In the genomic region with DNA sequence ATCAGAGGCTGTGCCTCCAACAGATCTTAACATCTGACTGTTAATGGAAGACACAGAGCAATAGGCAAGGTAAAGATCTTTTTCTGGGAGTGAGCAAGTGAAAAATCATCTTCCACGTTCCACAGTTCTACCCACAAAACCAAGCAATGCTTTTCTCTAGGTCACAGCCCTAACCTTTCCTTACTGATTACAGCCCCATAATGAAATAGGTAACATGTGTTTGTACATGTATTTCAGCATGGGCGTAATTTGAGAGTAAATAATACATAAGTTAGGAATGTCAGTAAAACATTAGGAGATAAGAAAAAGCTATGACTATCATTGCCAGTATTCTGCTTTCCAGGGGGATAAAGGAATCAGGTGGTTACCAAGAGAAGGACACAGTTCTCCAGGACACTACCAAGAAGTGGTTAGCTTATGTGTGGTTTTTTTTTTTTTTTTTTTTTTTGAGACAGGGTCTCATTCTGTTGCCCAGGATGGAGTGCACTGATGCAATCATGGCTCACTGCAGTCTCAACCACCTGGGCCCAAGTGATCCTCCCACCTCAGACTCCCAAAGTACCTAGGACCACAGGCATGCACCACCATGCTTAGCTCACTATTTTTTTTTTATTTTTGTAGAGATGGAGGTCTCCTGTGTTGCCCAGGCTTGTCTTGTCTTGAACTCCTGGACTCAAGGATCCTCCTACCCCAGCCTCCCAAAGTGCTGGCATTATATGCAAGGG, we compare ENCODE assay signal across 21 cellular contexts.
"Had no signal": no experiment of that assay in that cellular context is flagged by ENCODE, and none has a peak within 500 bp of the region (broad histone marks: within the 10 kb centered on the region; RNA-seq: fewer than 3 reads in every experiment).

No MANE protein-coding gene starts in this region.

- H3K9me3 ChIP-seq: gastroesophageal sphincter, heart right ventricle, lower lobe of right lung, prostate gland, testis, upper lobe of right lung had no signal

- H3K4me3 ChIP-seq: gastroesophageal sphincter, heart right ventricle, lower lobe of right lung, prostate gland, testis, upper lobe of right lung had no signal

- H3K4me1 ChIP-seq: gastroesophageal sphincter, prostate gland, testis, upper lobe of right lung had no signal

- H3K4me3 Mint-ChIP-seq: activated CD4-positive, alpha-beta memory T cell treated with anti-CD3 and anti-CD28 coated beads for 36 hours; activated CD4-positive, alpha-beta T cell treated with anti-CD3 and anti-CD28 coated beads for 36 hours; activated naive CD8-positive, alpha-beta T cell; activated T-cell treated with anti-CD3 and anti-CD28 coated beads, Interleukin-2, amount 50 U/mL, for 4 hours; brain; dendritic cell treated with granulocyte-macrophage colony-stimulating factor and Interleukin-4, amounts not matched to agents 40 ng/mL and 50 ng/mL, for 4 days; mesothelial cell of epicardium had no signal

- H3K27ac ChIP-seq: gastroesophageal sphincter, heart right ventricle, lower lobe of right lung, prostate gland, testis, upper lobe of right lung had no signal

- H3K9me3 Mint-ChIP-seq: activated CD4-positive, alpha-beta memory T cell treated with anti-CD3 and anti-CD28 coated beads for 36 hours; activated T-cell treated with anti-CD3 and anti-CD28 coated beads, Interleukin-2, amount 50 U/mL, for 4 hours; brain; dendritic cell treated with granulocyte-macrophage colony-stimulating factor and Interleukin-4, amounts not matched to agents 40 ng/mL and 50 ng/mL, for 4 days; mesothelial cell of epicardium had no signal

- ATAC-seq: activated CD4-positive, alpha-beta T cell treated with anti-CD3 and anti-CD28 coated beads for 36 hours; activated T-cell treated with anti-CD3 and anti-CD28 coated beads, Interleukin-2, amount 50 U/mL, for 4 hours; gastroesophageal sphincter; heart right ventricle; left colon; lower lobe of right lung; right cardiac atrium; upper lobe of right lung had no signal

- H3K27me3 Mint-ChIP-seq: activated CD4-positive, alpha-beta memory T cell treated with anti-CD3 and anti-CD28 coated beads for 36 hours; activated CD4-positive, alpha-beta T cell treated with anti-CD3 and anti-CD28 coated beads for 36 hours; activated naive CD8-positive, alpha-beta T cell; brain; dendritic cell treated with granulocyte-macrophage colony-stimulating factor and Interleukin-4, amounts not matched to agents 40 ng/mL and 50 ng/mL, for 4 days had no signal

- DNase-seq: activated CD4-positive, alpha-beta memory T cell treated with anti-CD3 and anti-CD28 coated beads for 36 hours; activated CD4-positive, alpha-beta T cell treated with anti-CD3 and anti-CD28 coated beads for 36 hours; activated effector memory CD4-positive, alpha-beta T cell treated with anti-CD3 and anti-CD28 coated beads, Interleukin-2, amount 50 U/mL, for 16 hours; activated T-cell treated with anti-CD3 and anti-CD28 coated beads, Interleukin-2, amount 50 U/mL, for 4 hours; effector memory CD4-positive, alpha-beta T cell; heart right ventricle; left colon; lower lobe of right lung; right cardiac atrium; small intestine; stimulated activated CD4-positive, alpha-beta T cell treated with anti-CD3 and anti-CD28 coated beads, Interleukin-4, amount 100 ng/mL, for 24 hours; stimulated activated naive CD4-positive, alpha-beta T cell treated with Interleukin-2 at 50 U/mL for 16 hours; T-helper 2 cell; testis had no signal

- H3K27ac Mint-ChIP-seq: activated CD4-positive, alpha-beta memory T cell treated with anti-CD3 and anti-CD28 coated beads for 36 hours; activated CD4-positive, alpha-beta T cell treated with anti-CD3 and anti-CD28 coated beads for 36 hours; activated naive CD8-positive, alpha-beta T cell; dendritic cell treated with granulocyte-macrophage colony-stimulating factor and Interleukin-4, amounts not matched to agents 40 ng/mL and 50 ng/mL, for 4 days; mesothelial cell of epicardium had no signal

- H3K27me3 ChIP-seq: gastroesophageal sphincter, heart right ventricle, testis, upper lobe of right lung had no signal

- H3K4me1 Mint-ChIP-seq: activated CD4-positive, alpha-beta T cell treated with anti-CD3 and anti-CD28 coated beads for 36 hours; brain; mesothelial cell of epicardium had no signal
